Comparison of ENCODE assay signal across 14 cellular contexts in genomic region chr14:99247091-99247729, GRCh38. TPM values are rescaled to one million over a fixed set of nuclear protein-coding genes. Genes with fewer than 3 reads are reported as not detected.
DNase-seq lines count a peak whose midpoint lies in the region; ATAC-seq lines count a peak whose summit lies in the region.
"Had no signal": no experiment of that assay in that cellular context is flagged by ENCODE, and none has a peak within 500 bp of the region (broad histone marks: within the 10 kb centered on the region; RNA-seq: fewer than 3 reads in every experiment).

No MANE protein-coding gene starts in this region.

- no peaks in the 10 kb centered on the region for H3K27me3 ChIP-seq in CD4-positive, CD25-positive, alpha-beta regulatory T cell (ENCODE audit: control insufficient read depth, insufficient read depth, low read length)

- peak overlapping the region; percentile 98 to 100 (median 99) for H3K27ac Mint-ChIP-seq in CD4-positive, CD25-positive, alpha-beta regulatory T cell
- H3K27ac Mint-ChIP-seq in IgD-negative memory B cell = peak overlapping the region in 2 of 3 donors; percentile 46 to 81
- H3K27ac Mint-ChIP-seq in effector memory CD8-positive, alpha-beta T cell = peak overlapping the region; percentile 98 to 99
- peak overlapping the region; percentile 50 to 70 for H3K27ac Mint-ChIP-seq in natural killer cell treated with Interleukin-12 subunit alpha and Interleukin-12 subunit beta and Interleukin-15 and Interleukin-18, amount 100 ng/mL, for 72 hours

- H3K9me3 Mint-ChIP-seq in CD4-positive, CD25-positive, alpha-beta regulatory T cell = peaks cover 0 to 3% (median 0%) of the 10 kb centered on the region in 7 donors
- H3K9me3 Mint-ChIP-seq in IgD-negative memory B cell = no peaks in the 10 kb centered on the region
- no peaks in the 10 kb centered on the region for H3K9me3 Mint-ChIP-seq in effector memory CD8-positive, alpha-beta T cell
- no peaks in the 10 kb centered on the region for H3K9me3 Mint-ChIP-seq in natural killer cell treated with Interleukin-12 subunit alpha and Interleukin-12 subunit beta and Interleukin-15 and Interleukin-18, amount 100 ng/mL, for 72 hours

- peak overlapping the region; percentile 90 to 95 (median 94) for H3K4me3 Mint-ChIP-seq in CD4-positive, CD25-positive, alpha-beta regulatory T cell
- peak overlapping the region in 1 of 4 donors; percentile 21 for H3K4me3 Mint-ChIP-seq in IgD-negative memory B cell
- H3K4me3 Mint-ChIP-seq in effector memory CD8-positive, alpha-beta T cell = peak overlapping the region; percentile 94 to 99
- peak overlapping the region; percentile 64 for H3K4me3 Mint-ChIP-seq in natural killer cell treated with Interleukin-12 subunit alpha and Interleukin-12 subunit beta and Interleukin-15 and Interleukin-18, amount 100 ng/mL, for 72 hours

- H3K4me1 Mint-ChIP-seq in CD4-positive, CD25-positive, alpha-beta regulatory T cell = peaks cover 29 to 86% (median 70%) of the 10 kb centered on the region in 4 donors
- H3K4me1 Mint-ChIP-seq in IgD-negative memory B cell = peaks cover 0 to 4% (median 2%) of the 10 kb centered on the region in 3 donors
- H3K4me1 Mint-ChIP-seq in effector memory CD8-positive, alpha-beta T cell (ENCODE audit: low read depth in 2 of 2) = peaks cover 76% of the 10 kb centered on the region in 2 donors
- peaks cover 59 to 69% of the 10 kb centered on the region in 2 donors for H3K4me1 Mint-ChIP-seq in natural killer cell treated with Interleukin-12 subunit alpha and Interleukin-12 subunit beta and Interleukin-15 and Interleukin-18, amount 100 ng/mL, for 72 hours (ENCODE audit: low read depth in 2 of 2)

- H3K36me3 Mint-ChIP-seq in CD4-positive, CD25-positive, alpha-beta regulatory T cell = peaks cover 61% of the 10 kb centered on the region
- H3K36me3 Mint-ChIP-seq in IgD-negative memory B cell = no peaks in the 10 kb centered on the region
- peaks cover 97% of the 10 kb centered on the region for H3K36me3 Mint-ChIP-seq in effector memory CD8-positive, alpha-beta T cell (ENCODE audit: insufficient read depth)
- H3K36me3 Mint-ChIP-seq in natural killer cell treated with Interleukin-12 subunit alpha and Interleukin-12 subunit beta and Interleukin-15 and Interleukin-18, amount 100 ng/mL, for 72 hours = no peaks in the 10 kb centered on the region

- H3K4me3 ChIP-seq in CD4-positive, CD25-positive, alpha-beta regulatory T cell (ENCODE audit: low read depth, low read length) = peak overlapping the region; percentile 66

- peak overlapping the region; percentile 99 for H3K27ac ChIP-seq in CD4-positive, CD25-positive, alpha-beta regulatory T cell (ENCODE audit: insufficient read depth, low read length, poor library complexity, severe bottlenecking)

- peaks cover 96% of the 10 kb centered on the region for H3K4me1 ChIP-seq in CD4-positive, CD25-positive, alpha-beta regulatory T cell (ENCODE audit: control insufficient read depth, insufficient read depth, low read length, poor library complexity, severe bottlenecking)
- H3K4me1 ChIP-seq: BE2C had no signal

- ATAC-seq in CD4-positive, CD25-positive, alpha-beta regulatory T cell (ENCODE audit: low read depth in 2 of 2) = no peak
- no peak for ATAC-seq in effector memory CD8-positive, alpha-beta T cell (replicated peaks)
- no peak for ATAC-seq in natural killer cell treated with Interleukin-12 subunit alpha and Interleukin-12 subunit beta and Interleukin-15 and Interleukin-18, amount 100 ng/mL, for 72 hours
- ATAC-seq in GM18870 (IDR thresholded peaks at IDR 0.05; ENCODE audit: unreplicated experiment) = no peak

- H3K9me3 ChIP-seq in CD4-positive, CD25-positive, alpha-beta regulatory T cell (ENCODE audit: control insufficient read depth in 2 of 2, low read length in 2 of 2) = no peaks in the 10 kb centered on the region
- H3K9me3 ChIP-seq: BE2C had no signal

- H3K27me3 Mint-ChIP-seq in CD4-positive, CD25-positive, alpha-beta regulatory T cell = peaks cover 15% of the 10 kb centered on the region
- H3K27me3 Mint-ChIP-seq in IgD-negative memory B cell = peaks cover 36% of the 10 kb centered on the region
- no peaks in the 10 kb centered on the region for H3K27me3 Mint-ChIP-seq in effector memory CD8-positive, alpha-beta T cell
- no peaks in the 10 kb centered on the region for H3K27me3 Mint-ChIP-seq in natural killer cell treated with Interleukin-12 subunit alpha and Interleukin-12 subunit beta and Interleukin-15 and Interleukin-18, amount 100 ng/mL, for 72 hours

- DNase-seq in CD4-positive, CD25-positive, alpha-beta regulatory T cell = peak in 1 of 3 donors; percentile 32
- peak in 1 of 3 experiments; percentile 15 for DNase-seq in effector memory CD8-positive, alpha-beta T cell
- no peak for DNase-seq in natural killer cell treated with Interleukin-12 subunit alpha and Interleukin-12 subunit beta and Interleukin-15 and Interleukin-18, amount 100 ng/mL, for 72 hours (ENCODE audit: low spot score)
- no peak for DNase-seq in GM19240 (ENCODE audit: insufficient read length, low spot score)
- DNase-seq in activated effector memory CD4-positive, alpha-beta T cell treated with anti-CD3 and anti-CD28 coated beads, Interleukin-2, amount 50 U/mL, for 16 hours = no peak
- no peak for DNase-seq in HUDEP-2 (lab: John Stamatoyannopoulos, UW; ENCODE audit: unreplicated experiment in 76 of 76)
- DNase-seq: activated CD4-positive, CD25-positive, alpha-beta regulatory T cell; amygdala; BE2C; GF-D8; MM.1S had no signal

- peaks cover 27% of the 10 kb centered on the region for H3K36me3 ChIP-seq in CD4-positive, CD25-positive, alpha-beta regulatory T cell (ENCODE audit: control insufficient read depth, insufficient read depth, low read length)
- H3K36me3 ChIP-seq: BE2C had no signal

RNA-seq across cellular contexts. Expression of gene BCL11B, which starts 24.8 kb away (rescaled TPM):
- 210 TPM for total RNA-seq in CD4-positive, CD25-positive, alpha-beta regulatory T cell
- polyA plus RNA-seq in CD4-positive, CD25-positive, alpha-beta regulatory T cell = 1 to 10 TPM; 5.3 to 5.7 (median 5.4) TPM
- polyA plus RNA-seq in IgD-negative memory B cell = 0.38 TPM
- total RNA-seq in natural killer cell treated with Interleukin-12 subunit alpha and Interleukin-12 subunit beta and Interleukin-15 and Interleukin-18, amount 100 ng/mL, for 72 hours = 10 to 100 TPM; 12.9 to 27.6 TPM
- total RNA-seq: NCI-H460 had no signal
